In genomic region chr14:39174560-39175444, GRCh38 we compare ENCODE assay signal across 8 cellular contexts. TPM values are rescaled to one million over a fixed set of nuclear protein-coding genes. Genes with fewer than 3 reads are reported as not detected.
A peak's percentile ranks its signal among the peaks of the same experiment; 100 is the strongest.
DNase-seq lines count a peak whose midpoint lies in the region; ATAC-seq and TF ChIP-seq lines count a peak whose summit lies in the region.

TSS of gene PNN (plus strand) at chr14:39175254. CDS start at chr14:39175280, 26 bp downstream.

- DNase-seq in DMS79 treated with DMSO at 0.1 percent for 48 hours (lab: John Stamatoyannopoulos, UW) (peak; percentile 100), Karpas-422 (peak; percentile 100), RKO (ENCODE audit: low spot score) (peak; percentile 99), activated T-helper 1 cell treated with Interleukin-2 at 50 U/mL for 16 hours (ENCODE audit: low read depth) (peak; percentile 94), esophagus squamous epithelium (lab: John Stamatoyannopoulos, UW) (peak; percentile 89), myocyte (ENCODE audit: low read depth) (peak; percentile 100)
- DNase-seq in stimulated activated CD8-positive, alpha-beta memory T cell treated with anti-CD3 and anti-CD28 coated beads, Interleukin-7, amount 100 ng/mL, for 48 hours (ENCODE audit: extremely low read depth in 1 of 2, low read depth in 1 of 2): peak; percentile 94 to 96

- peak within 1 kb of the TSS; percentile 97 for H3K9ac ChIP-seq in Karpas-422 (ENCODE audit: low read length)

- intact Hi-C loops in esophagus squamous epithelium (cut with DNase I): loop anchor here (5.0 to 10.0 kb wide), 2 partner anchors 92 to 260 kb away; partner anchors contain the start of gene FBXO33

- H3K36me3 ChIP-seq in Karpas-422 (ENCODE audit: insufficient read depth, low read length): peaks cover 37% of the 10 kb centered on the region
- H3K36me3 ChIP-seq in esophagus squamous epithelium: peaks cover 13 to 34% (median 30%) of the 10 kb centered on the region in 3 donors

- TF ChIP-seq POLR2A in esophagus squamous epithelium (IDR thresholded peaks at IDR 0.05): peak in 3 of 4 donors; percentile 89 to 96 (median 94)

- H3K4me3 ChIP-seq in Karpas-422 (ENCODE audit: low read length) (peak within 1 kb of the TSS; percentile 76), esophagus squamous epithelium (peak within 1 kb of the TSS; percentile 76 to 99 (median 84))

- WGBS in esophagus squamous epithelium, 2 donors: 1 to 4% methylated on average over 11 to 22 of the region's 56 CpGs

- no peaks in the 10 kb centered on the region for H3K9me3 ChIP-seq in Karpas-422 (ENCODE audit: low read length)
- no peaks in the 10 kb centered on the region for H3K9me3 ChIP-seq in esophagus squamous epithelium

- no peaks in the 10 kb centered on the region for H3K9me2 ChIP-seq in Karpas-422 (replicated peaks; ENCODE audit: insufficient read depth, low read length)

- H3K4me2 ChIP-seq in Karpas-422 (ENCODE audit: low read depth, low read length, poor library complexity, severe bottlenecking): peak within 1 kb of the TSS; percentile 93

- peak in 2 of 6 experiments; percentile 0 to 10 for TF ChIP-seq CTCF in esophagus squamous epithelium (IDR thresholded peaks at IDR 0.05)

- H3K79me2 ChIP-seq in Karpas-422 (ENCODE audit: low read length): peaks cover 34% of the 10 kb centered on the region

- H3K4me1 ChIP-seq in Karpas-422 (ENCODE audit: low read length) (peaks cover 42% of the 10 kb centered on the region), esophagus squamous epithelium (peaks cover 6 to 42% (median 23%) of the 10 kb centered on the region in 3 donors)

- peak; percentile 94 for ATAC-seq in GM21825 (IDR thresholded peaks at IDR 0.05; ENCODE audit: unreplicated experiment)

- peaks cover 24% of the 10 kb centered on the region; the same call in 1 of the 2 replicates for H4K20me1 ChIP-seq in Karpas-422 (ENCODE audit: insufficient read depth, low read depth, low read length)

- H2AFZ ChIP-seq in Karpas-422 (ENCODE audit: low read length): no peak within 1 kb of the TSS

- H3K27me3 ChIP-seq in Karpas-422 (ENCODE audit: low read length) (no peaks in the 10 kb centered on the region), esophagus squamous epithelium (no peaks in the 10 kb centered on the region)

- peak within 1 kb of the TSS; percentile 87 for H3K27ac ChIP-seq in Karpas-422 (ENCODE audit: low read length)
- H3K27ac ChIP-seq in esophagus squamous epithelium: peak within 1 kb of the TSS; percentile 94 to 98 (median 96)

RNA-seq across cellular contexts. Expression of gene PNN, which starts in this region (rescaled TPM):
- 56.1 and 96.8 TPM in 2 replicates for total RNA-seq in Karpas-422 (2014; rRNA removed; shearing (Covaris generic); ENCODE audit: low replicate concordance)
- total RNA-seq in esophagus squamous epithelium: 10 to 100 TPM; 16.7 to 43.9 (median 24.8) TPM
- total RNA-seq in myocyte: 24.0 and 30.3 TPM in 2 replicates
- 32.0 TPM for polyA plus RNA-seq in myocyte (2012)

Comparison
In these comparisons a context has a peak if more than half of its experiments do, and no peak if none do; other contexts are left out.
1. Peak in every context shown above with its lines: DNase-seq, ATAC-seq, H3K4me3 ChIP-seq and H3K27ac ChIP-seq.